Comparison of ENCODE assay signal across 1 cellular context in the genomic region with DNA sequence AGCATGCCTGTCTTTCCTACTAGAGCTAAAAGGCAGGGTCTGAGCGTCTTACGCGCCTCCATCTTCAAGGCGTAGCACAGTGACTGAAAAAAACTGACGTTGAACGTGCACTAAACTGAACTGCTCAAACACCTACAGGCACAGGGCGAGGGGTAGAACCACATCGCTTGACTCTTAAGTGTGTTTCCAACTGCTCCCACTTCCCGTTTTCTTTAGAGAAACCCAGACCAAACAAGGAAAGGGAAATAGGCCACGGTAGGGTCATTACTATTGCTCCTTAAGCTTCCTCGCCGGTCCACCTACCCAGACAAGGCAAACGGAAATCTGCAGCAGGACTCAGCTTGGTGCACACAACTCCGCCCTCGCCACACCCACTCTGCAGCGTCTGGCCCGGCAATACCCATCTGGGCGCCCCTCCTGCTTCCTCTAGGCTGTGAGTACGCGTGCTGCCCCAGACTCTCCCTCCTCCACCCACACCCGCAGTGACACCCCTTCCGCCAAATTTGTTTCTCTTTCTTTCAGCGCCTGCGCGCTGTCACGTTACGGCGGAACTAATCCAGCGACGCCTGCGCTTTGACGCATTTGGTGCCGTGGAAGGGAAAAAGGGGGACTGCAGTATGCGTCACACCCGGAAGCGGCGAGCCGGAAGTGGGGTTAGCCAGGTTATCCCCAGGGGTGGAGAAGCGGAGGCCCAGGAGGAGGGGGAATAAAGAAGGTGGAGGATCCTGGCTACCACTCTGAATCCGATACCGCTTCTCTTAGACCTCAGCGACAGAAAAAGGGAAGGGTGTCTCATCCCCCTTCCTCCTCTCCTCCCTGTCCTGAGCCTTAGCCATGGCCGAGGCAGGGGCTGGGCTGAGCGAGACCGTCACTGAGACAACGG.
TF ChIP-seq lines count a peak whose summit lies in the region.

Gene PPP1R11 (plus strand): TSS at position 622 of the 883 bp plus-strand sequence. CDS start 213 bp downstream, at position 835.

TF ChIP-seq in H1, 55 proteins besides CTCF, POLR2A, EP300 and RAD21 (continued from another document):
- TF ChIP-seq MAFK (IDR thresholded peaks at IDR 0.05; ENCODE audit: low read depth, low read length), result no peak
- no peak for TF ChIP-seq FOSL1 (IDR thresholded peaks at IDR 0.05; ENCODE audit: insufficient read depth, low read depth, low read length)
TF ChIP-seq in H1: peak in this region for 21.
